In the genomic region with DNA sequence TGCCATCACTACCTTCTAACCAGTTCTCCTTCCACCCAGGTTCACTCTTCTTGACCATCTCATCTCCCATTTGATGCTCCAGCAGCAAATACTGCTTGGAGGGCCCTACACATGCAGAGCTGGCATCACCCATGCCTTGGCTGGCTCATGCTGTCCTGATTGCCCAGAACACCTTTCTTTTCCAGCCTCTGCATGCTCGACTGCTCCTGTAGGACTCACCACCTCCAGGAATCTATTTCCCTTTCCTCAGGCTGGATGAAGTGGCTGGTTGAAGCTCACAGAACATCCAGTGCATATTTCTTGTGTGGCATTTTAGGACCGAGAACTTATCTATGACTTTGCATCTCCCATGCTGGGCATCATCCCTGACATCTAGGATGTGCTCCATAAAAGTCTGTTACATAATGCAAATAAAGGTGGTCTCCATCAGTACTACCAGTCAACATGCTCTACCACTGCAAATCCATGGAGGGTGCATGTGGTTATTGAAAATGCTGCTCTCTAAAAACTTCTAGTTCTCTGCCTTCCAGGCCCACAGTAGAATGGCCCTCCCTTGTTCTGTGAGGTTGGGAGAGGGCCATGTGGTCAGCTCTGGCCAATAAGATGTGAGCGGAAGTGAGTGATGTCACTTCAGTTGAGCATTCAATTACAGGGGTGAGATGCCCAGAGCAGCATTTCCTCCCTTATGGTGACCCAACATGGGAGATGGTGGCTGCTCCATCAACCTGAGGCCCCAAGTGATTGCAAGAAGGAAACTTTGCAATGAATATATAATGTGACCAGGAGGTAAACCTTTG, we compare ENCODE assay signal across 18 cellular contexts.
DNase-seq lines count a peak whose midpoint lies in the region; ATAC-seq and TF ChIP-seq lines count a peak whose summit lies in the region.
"Had no signal": no experiment of that assay in that cellular context is flagged by ENCODE, and none has a peak within 500 bp of the region (broad histone marks: within the 10 kb centered on the region; RNA-seq: fewer than 3 reads in every experiment).

No MANE protein-coding gene starts in this region.

- H3K14ac ChIP-seq in trophoblast cell (ENCODE audit: low read length): no peak overlapping the region

- H3K23ac ChIP-seq in trophoblast cell (ENCODE audit: low read length): no peak overlapping the region

- intact Hi-C loops in PC-9 (cut with micrococcal nuclease; ENCODE audit: unreplicated experiment): no loop called here
- intact Hi-C loops in activated CD4-positive, alpha-beta T cell treated with anti-CD3 and anti-CD28 coated beads for 36 hours (cut with DNase I, micrococcal nuclease): no loop called here

- peak overlapping the region; percentile 36 for H4K91ac ChIP-seq in trophoblast cell (ENCODE audit: low read depth, low read length)

- H3K4me3 Mint-ChIP-seq in activated CD4-positive, alpha-beta T cell treated with anti-CD3 and anti-CD28 coated beads for 36 hours: no peak overlapping the region
- H3K4me3 Mint-ChIP-seq: activated naive CD4-positive, alpha-beta T cell treated with anti-CD3 and anti-CD28 coated beads, Interleukin-2, amount 10 ng/mL, durations not matched to agents 7 days and 5 days; natural killer cell; stimulated activated naive B cell treated with anti-CD40 and anti-IgM and Interleukin-4, amounts not matched to agents 10 μg/mL and 1 μg/mL and 100 μg/mL, for 72 hours had no signal

- no peaks in the 10 kb centered on the region for H3K9me3 ChIP-seq in BLaER1 treated with 17β-estradiol and CSF1 and Interleukin-3, amounts not matched to agents 10 nM and 100 nM (replicated peaks in 1 of 11)
- no peaks in the 10 kb centered on the region for H3K9me3 ChIP-seq in PC-9 (ENCODE audit: insufficient read depth, low read depth)
- no peaks in the 10 kb centered on the region for H3K9me3 ChIP-seq in trophoblast cell (ENCODE audit: insufficient read depth, low read depth, low read length)
- H3K9me3 ChIP-seq: body of pancreas, SK-N-SH had no signal

- H3K4me1 ChIP-seq in BLaER1 treated with 17β-estradiol and CSF1 and Interleukin-3, amounts not matched to agents 10 nM and 100 nM: peaks cover 11 to 22% (median 15%) of the 10 kb centered on the region in 10 experiments
- H3K4me1 ChIP-seq in PC-9 (replicated peaks; ENCODE audit: insufficient read depth) (peaks cover 24% of the 10 kb centered on the region), trophoblast cell (ENCODE audit: control insufficient read depth in 1 of 2, insufficient read depth in 2 of 2, low read length in 2 of 2) (peaks cover 16 to 31% of the 10 kb centered on the region in 2 experiments)

- H3K4me2 ChIP-seq in BLaER1 treated with 17β-estradiol and CSF1 and Interleukin-3, amounts not matched to agents 10 nM and 100 nM: peak overlapping the region in 8 of 11 experiments; percentile 43 to 77 (median 58); a peak in 14 of 22 replicates
- no peak overlapping the region for H3K4me2 ChIP-seq in PC-9
- no peak overlapping the region for H3K4me2 ChIP-seq in trophoblast cell (ENCODE audit: low read length)

- peak overlapping the region; percentile 52 for H3K18ac ChIP-seq in trophoblast cell (ENCODE audit: low read length)

- H3F3A ChIP-seq in PC-9 (ENCODE audit: insufficient read depth, low read depth): peaks cover 6% of the 10 kb centered on the region; the same call in 1 of the 2 replicates

- WGBS in trophoblast cell (ENCODE audit: extremely low coverage, insufficient coverage, insufficient read length): no CpG with 5 or more reads among the region's 3 CpGs

- BruUV-seq in PC-9 (replicated peaks; lab: Mats Ljungman, UMichigan): no TSS peak

- no peak overlapping the region for H2AFZ ChIP-seq in PC-9
- no peak overlapping the region for H2AFZ ChIP-seq in trophoblast cell (ENCODE audit: insufficient read depth, low read length, poor library complexity)

- CTCF ChIA-PET in PC-9 (lab: Charles Lee): no interaction called here
- CTCF ChIA-PET in activated CD4-positive, alpha-beta T cell treated with anti-CD3 and anti-CD28 coated beads for 36 hours (lab: Charles Lee): no interaction called here

- H3K27me3 ChIP-seq in BLaER1 treated with 17β-estradiol and CSF1 and Interleukin-3, amounts not matched to agents 10 nM and 100 nM: no peaks in the 10 kb centered on the region
- H3K27me3 ChIP-seq in PC-9 (ENCODE audit: insufficient read depth, low read depth): no peaks in the 10 kb centered on the region
- no peaks in the 10 kb centered on the region for H3K27me3 ChIP-seq in trophoblast cell (ENCODE audit: insufficient read depth, low read length)
- H3K27me3 ChIP-seq: body of pancreas had no signal

- H3K79me1 ChIP-seq in trophoblast cell (ENCODE audit: low read length): peaks cover 17% of the 10 kb centered on the region

- H4K8ac ChIP-seq in trophoblast cell (ENCODE audit: low read depth, low read length): no peak overlapping the region

- no peak for TF ChIP-seq CTCF in PC-9 (conservative IDR thresholded peaks at IDR 0.05)

- no peak overlapping the region for H2BK5ac ChIP-seq in trophoblast cell (ENCODE audit: low read depth, low read length, poor library complexity)

- ATAC-seq in HG02588 (IDR thresholded peaks at IDR 0.05; ENCODE audit: unreplicated experiment): no peak
- ATAC-seq in activated CD4-positive, alpha-beta T cell treated with anti-CD3 and anti-CD28 coated beads for 36 hours: no peak
- ATAC-seq: natural killer cell had no signal

- peak overlapping the region; percentile 78 for H2BK12ac ChIP-seq in trophoblast cell (ENCODE audit: low read length)

- no peak overlapping the region for H4K12ac ChIP-seq in trophoblast cell (ENCODE audit: low read depth, low read length)

- no peaks in the 10 kb centered on the region for H3K36me3 Mint-ChIP-seq in activated CD4-positive, alpha-beta T cell treated with anti-CD3 and anti-CD28 coated beads for 36 hours (ENCODE audit: low read depth)
- H3K36me3 Mint-ChIP-seq: activated naive CD4-positive, alpha-beta T cell treated with anti-CD3 and anti-CD28 coated beads, Interleukin-2, amount 10 ng/mL, durations not matched to agents 7 days and 5 days; natural killer cell; stimulated activated naive B cell treated with anti-CD40 and anti-IgM and Interleukin-4, amounts not matched to agents 10 μg/mL and 1 μg/mL and 100 μg/mL, for 72 hours had no signal

- H3K4me1 Mint-ChIP-seq in activated CD4-positive, alpha-beta T cell treated with anti-CD3 and anti-CD28 coated beads for 36 hours: no peaks in the 10 kb centered on the region
- H3K4me1 Mint-ChIP-seq: activated naive CD4-positive, alpha-beta T cell treated with anti-CD3 and anti-CD28 coated beads, Interleukin-2, amount 10 ng/mL, durations not matched to agents 7 days and 5 days; natural killer cell had no signal

- DNase-seq in PC-9 (no peak), epithelial cell of prostate (ENCODE audit: low read depth, low spot score) (no peak), trophoblast cell (no peak), NCI-H1105 treated with DMSO at 0.1 percent for 48 hours (lab: John Stamatoyannopoulos, UW) (no peak), NCI-H748 (lab: John Stamatoyannopoulos, UW; ENCODE audit: unreplicated experiment) (no peak)
- DNase-seq in activated CD4-positive, alpha-beta T cell treated with anti-CD3 and anti-CD28 coated beads for 36 hours: no peak
- DNase-seq: activated CD4-positive, alpha-beta T cell treated with anti-CD3 and anti-CD28 coated beads for 48 hours; activated naive CD4-positive, alpha-beta T cell treated with anti-CD3 and anti-CD28 coated beads, Interleukin-2, amount 10 ng/mL, durations not matched to agents 7 days and 5 days; GF-D8; GM23248; natural killer cell; NCI-H2171 treated with DMSO at 0.1 percent for 48 hours; SK-N-SH had no signal

- H2AK5ac ChIP-seq in trophoblast cell (ENCODE audit: low read length): peak overlapping the region; percentile 7

- H3K36me3 ChIP-seq in BLaER1 treated with 17β-estradiol and CSF1 and Interleukin-3, amounts not matched to agents 10 nM and 100 nM: no peaks in the 10 kb centered on the region
- H3K36me3 ChIP-seq in PC-9 (ENCODE audit: low read depth) (no peaks in the 10 kb centered on the region), trophoblast cell (ENCODE audit: control insufficient read depth in 1 of 2, insufficient read depth in 2 of 2, low read length in 2 of 2) (no peaks in the 10 kb centered on the region)

- H3K9ac ChIP-seq in BLaER1 treated with 17β-estradiol and CSF1 and Interleukin-3, amounts not matched to agents 10 nM and 100 nM: peak overlapping the region in 1 of 11 experiments; percentile 26; a peak in 1 of 22 replicates
- H3K9ac ChIP-seq in trophoblast cell (ENCODE audit: low read length): no peak overlapping the region

- H3K27ac ChIP-seq in BLaER1 treated with 17β-estradiol and CSF1 and Interleukin-3, amounts not matched to agents 10 nM and 100 nM: peak overlapping the region in 6 of 11 experiments; percentile 26 to 65 (median 52); a peak in 7 of 22 replicates
- H3K27ac ChIP-seq in PC-9 (peak overlapping the region; percentile 80; the same call in 1 of the 2 replicates), epithelial cell of prostate (peak overlapping the region; percentile 5), trophoblast cell (ENCODE audit: low read depth, low read length) (no peak overlapping the region)
- H3K27ac ChIP-seq: HL-60 had no signal

- H3K4ac ChIP-seq in trophoblast cell (ENCODE audit: low read depth, low read length): no peak overlapping the region

- no peak overlapping the region for H3K27ac Mint-ChIP-seq in activated CD4-positive, alpha-beta T cell treated with anti-CD3 and anti-CD28 coated beads for 36 hours
- H3K27ac Mint-ChIP-seq: activated naive CD4-positive, alpha-beta T cell treated with anti-CD3 and anti-CD28 coated beads, Interleukin-2, amount 10 ng/mL, durations not matched to agents 7 days and 5 days; natural killer cell; stimulated activated naive B cell treated with anti-CD40 and anti-IgM and Interleukin-4, amounts not matched to agents 10 μg/mL and 1 μg/mL and 100 μg/mL, for 72 hours had no signal

- H3K4me3 ChIP-seq in BLaER1 treated with 17β-estradiol and CSF1 and Interleukin-3, amounts not matched to agents 10 nM and 100 nM: no peak overlapping the region
- H3K4me3 ChIP-seq in PC-9 (no peak overlapping the region), trophoblast cell (ENCODE audit: low read depth, low read length) (no peak overlapping the region)
- H3K4me3 ChIP-seq: body of pancreas, GM23248 had no signal

- peak overlapping the region; percentile 29 for H2BK120ac ChIP-seq in trophoblast cell (ENCODE audit: insufficient read depth, low read length, poor library complexity)

- H4K20me1 ChIP-seq in BLaER1 treated with 17β-estradiol and CSF1 and Interleukin-3, amounts not matched to agents 10 nM and 100 nM: no peaks in the 10 kb centered on the region
- H4K20me1 ChIP-seq in PC-9 (ENCODE audit: insufficient read depth): no peaks in the 10 kb centered on the region

- POLR2A ChIA-PET in PC-9 (lab: Charles Lee; ENCODE audit: unreplicated experiment): no interaction called here
- POLR2A ChIA-PET in activated CD4-positive, alpha-beta T cell treated with anti-CD3 and anti-CD28 coated beads for 36 hours (lab: Charles Lee): no interaction called here

- H3K9me3 Mint-ChIP-seq in activated CD4-positive, alpha-beta T cell treated with anti-CD3 and anti-CD28 coated beads for 36 hours (ENCODE audit: low read depth): no peaks in the 10 kb centered on the region
- H3K9me3 Mint-ChIP-seq: activated naive CD4-positive, alpha-beta T cell treated with anti-CD3 and anti-CD28 coated beads, Interleukin-2, amount 10 ng/mL, durations not matched to agents 7 days and 5 days had no signal

- peaks cover 7% of the 10 kb centered on the region for H3K27me3 Mint-ChIP-seq in activated CD4-positive, alpha-beta T cell treated with anti-CD3 and anti-CD28 coated beads for 36 hours
- H3K27me3 Mint-ChIP-seq: activated naive CD4-positive, alpha-beta T cell treated with anti-CD3 and anti-CD28 coated beads, Interleukin-2, amount 10 ng/mL, durations not matched to agents 7 days and 5 days had no signal

- H3K79me2 ChIP-seq in PC-9 (ENCODE audit: low read depth) (no peaks in the 10 kb centered on the region), trophoblast cell (ENCODE audit: control insufficient read depth, insufficient read depth, low read length, poor library complexity) (no peaks in the 10 kb centered on the region)

- H3K9me2 ChIP-seq in PC-9 (ENCODE audit: insufficient read depth): no peaks in the 10 kb centered on the region
- H3K9me2 ChIP-seq: SK-N-SH had no signal

Comparison
In these comparisons a context has a peak if more than half of its experiments do, and no peak if none do; other contexts are left out.
1. H3K4me2 ChIP-seq: peak in BLaER1 treated with 17β-estradiol and CSF1 and Interleukin-3, amounts not matched to agents 10 nM and 100 nM (8 of 11); none in PC-9 (single experiment) and trophoblast cell (single experiment).